ENCODE assay signal across 21 cellular contexts in the genomic region with DNA sequence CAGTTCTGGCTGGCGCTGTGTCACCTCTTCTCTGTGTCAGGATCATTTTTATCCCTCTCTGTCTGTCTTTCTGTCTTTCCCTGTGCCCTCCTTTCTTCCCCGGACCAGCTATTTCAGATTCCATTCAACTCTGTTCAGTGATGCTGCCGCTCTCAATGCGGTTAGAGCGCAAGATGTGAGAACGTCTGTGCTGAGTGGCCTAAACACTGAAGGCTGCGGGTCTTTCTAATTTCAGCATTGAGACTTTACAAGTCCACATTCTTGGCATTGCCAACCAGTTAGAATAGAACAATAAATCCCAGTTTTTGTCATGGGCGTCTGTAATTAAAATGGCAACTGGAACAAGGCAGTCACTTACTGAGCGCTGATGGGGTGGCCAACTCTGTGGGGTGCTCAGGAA.
DNase-seq lines count a peak whose midpoint lies in the region; ATAC-seq and TF ChIP-seq lines count a peak whose summit lies in the region.
"Had no signal": no experiment of that assay in that cellular context is flagged by ENCODE, and none has a peak within 500 bp of the region (broad histone marks: within the 10 kb centered on the region; RNA-seq: fewer than 3 reads in every experiment).

No MANE protein-coding gene starts in this region.

- H3K36me3 ChIP-seq in neural progenitor cell (no peaks in the 10 kb centered on the region), thoracic aorta (peaks cover 12% of the 10 kb centered on the region)

- peaks cover 43% of the 10 kb centered on the region for H3K36me3 Mint-ChIP-seq in activated CD8-positive, alpha-beta T cell treated with anti-CD3 and anti-CD28 coated beads for 36 hours (ENCODE audit: low read depth)
- H3K36me3 Mint-ChIP-seq in activated CD8-positive, alpha-beta T cell treated with anti-CD3 and anti-CD28 coated beads, Interleukin-2, amount 10 ng/mL, durations not matched to agents 7 days and 5 days (ENCODE audit: low read depth), result peaks cover 43% of the 10 kb centered on the region
- H3K36me3 Mint-ChIP-seq in brain (peaks cover 18% of the 10 kb centered on the region), neural progenitor cell (peaks cover 2% of the 10 kb centered on the region)

- no peaks in the 10 kb centered on the region for H3K9me3 ChIP-seq in neural progenitor cell (ENCODE audit: low read depth)
- H3K9me3 ChIP-seq in thoracic aorta, result no peaks in the 10 kb centered on the region
- H3K9me3 ChIP-seq: BLaER1 treated with 17β-estradiol and CSF1 and Interleukin-3, amounts not matched to agents 10 nM and 100 nM had no signal

- H3K4me2 ChIP-seq in neural progenitor cell, result no peak overlapping the region
- H3K4me2 ChIP-seq: BLaER1 treated with 17β-estradiol and CSF1 and Interleukin-3, amounts not matched to agents 10 nM and 100 nM had no signal

- no peaks in the 10 kb centered on the region for H3K27me3 Mint-ChIP-seq in activated CD8-positive, alpha-beta T cell treated with anti-CD3 and anti-CD28 coated beads for 36 hours
- H3K27me3 Mint-ChIP-seq in activated CD8-positive, alpha-beta T cell treated with anti-CD3 and anti-CD28 coated beads, Interleukin-2, amount 10 ng/mL, durations not matched to agents 7 days and 5 days (ENCODE audit: low read depth), result no peaks in the 10 kb centered on the region
- H3K27me3 Mint-ChIP-seq in brain, result no peaks in the 10 kb centered on the region
- peaks cover 2% of the 10 kb centered on the region for H3K27me3 Mint-ChIP-seq in neural progenitor cell (ENCODE audit: insufficient read depth, low read depth)

- no peak for TF ChIP-seq CTCF in activated CD8-positive, alpha-beta T cell treated with anti-CD3 and anti-CD28 coated beads for 36 hours (IDR thresholded peaks at IDR 0.05)
- TF ChIP-seq CTCF in brain (conservative IDR thresholded peaks at IDR 0.05) (no peak), neural progenitor cell (IDR thresholded peaks at IDR 0.05) (no peak), thoracic aorta (IDR thresholded peaks at IDR 0.05) (no peak)

- H3K4me1 Mint-ChIP-seq in activated CD8-positive, alpha-beta T cell treated with anti-CD3 and anti-CD28 coated beads for 36 hours (ENCODE audit: low read depth), result peaks cover 59% of the 10 kb centered on the region
- peaks cover 44% of the 10 kb centered on the region for H3K4me1 Mint-ChIP-seq in activated CD8-positive, alpha-beta T cell treated with anti-CD3 and anti-CD28 coated beads, Interleukin-2, amount 10 ng/mL, durations not matched to agents 7 days and 5 days (ENCODE audit: low read depth)
- H3K4me1 Mint-ChIP-seq in brain, result peaks cover 30% of the 10 kb centered on the region
- H3K4me1 Mint-ChIP-seq in neural progenitor cell, result peaks cover 25% of the 10 kb centered on the region

- H3K79me2 ChIP-seq in neural progenitor cell (ENCODE audit: low read depth), result no peaks in the 10 kb centered on the region

- H3K27me3 ChIP-seq in neural progenitor cell, result no peaks in the 10 kb centered on the region
- H3K27me3 ChIP-seq in thoracic aorta (replicated peaks; ENCODE audit: insufficient read depth), result no peaks in the 10 kb centered on the region
- H3K27me3 ChIP-seq: BLaER1 treated with 17β-estradiol and CSF1 and Interleukin-3, amounts not matched to agents 10 nM and 100 nM had no signal

- POLR2A ChIA-PET in activated CD8-positive, alpha-beta T cell treated with anti-CD3 and anti-CD28 coated beads for 36 hours (lab: Charles Lee), result interaction anchor here (1.8 to 2.5 kb wide), 2 partner anchors 28 to 71 kb away, joined by 6 to 12 read pairs; no protein-coding TSS in a partner anchor
- POLR2A ChIA-PET in activated CD8-positive, alpha-beta T cell treated with anti-CD3 and anti-CD28 coated beads, Interleukin-2, amount 10 ng/mL, durations not matched to agents 7 days and 5 days (lab: Charles Lee), result no interaction called here

- H3K27ac ChIP-seq in neural progenitor cell (no peak overlapping the region), thoracic aorta (peak overlapping the region; percentile 48 to 62)
- H3K27ac ChIP-seq: BLaER1 treated with 17β-estradiol and CSF1 and Interleukin-3, amounts not matched to agents 10 nM and 100 nM had no signal

- H3K27ac Mint-ChIP-seq in activated CD8-positive, alpha-beta T cell treated with anti-CD3 and anti-CD28 coated beads for 36 hours, result peak overlapping the region; percentile 4
- no peak overlapping the region for H3K27ac Mint-ChIP-seq in activated CD8-positive, alpha-beta T cell treated with anti-CD3 and anti-CD28 coated beads, Interleukin-2, amount 10 ng/mL, durations not matched to agents 7 days and 5 days
- H3K27ac Mint-ChIP-seq in brain, result peak overlapping the region; percentile 1 to 76 (median 32)
- H3K27ac Mint-ChIP-seq in neural progenitor cell, result peak overlapping the region; percentile 10

- ATAC-seq in activated CD8-positive, alpha-beta T cell treated with anti-CD3 and anti-CD28 coated beads for 36 hours, result no peak
- ATAC-seq in activated CD8-positive, alpha-beta T cell treated with anti-CD3 and anti-CD28 coated beads, Interleukin-2, amount 10 ng/mL, durations not matched to agents 7 days and 5 days, result no peak
- ATAC-seq in thoracic aorta (ENCODE audit: insufficient number of reproducible peaks, low FRiP score, low read depth) (no peak), HG03571 (IDR thresholded peaks at IDR 0.05; ENCODE audit: unreplicated experiment) (no peak), HG02571 (IDR thresholded peaks at IDR 0.05; ENCODE audit: unreplicated experiment) (no peak)
- ATAC-seq: GM12878 had no signal

- H3F3A ChIP-seq in neural progenitor cell (ENCODE audit: low read depth), result peaks cover 16% of the 10 kb centered on the region

- no peak overlapping the region for H3K9ac ChIP-seq in neural progenitor cell
- H3K9ac ChIP-seq: BLaER1 treated with 17β-estradiol and CSF1 and Interleukin-3, amounts not matched to agents 10 nM and 100 nM had no signal

- no peak overlapping the region for H2AFZ ChIP-seq in neural progenitor cell (replicated peaks)

- no peaks in the 10 kb centered on the region for H4K20me1 ChIP-seq in neural progenitor cell (ENCODE audit: low read depth)

- peaks cover 24% of the 10 kb centered on the region for H3K4me1 ChIP-seq in neural progenitor cell
- peaks cover 4 to 26% of the 10 kb centered on the region in 2 donors for H3K4me1 ChIP-seq in thoracic aorta (ENCODE audit: control insufficient read depth in 1 of 2, low read depth in 2 of 2)

- H3K4me3 ChIP-seq in neural progenitor cell, result no peak overlapping the region
- H3K4me3 ChIP-seq in thoracic aorta, result no peak overlapping the region
- H3K4me3 ChIP-seq: BLaER1 treated with 17β-estradiol and CSF1 and Interleukin-3, amounts not matched to agents 10 nM and 100 nM; GM12878 had no signal

- no peak overlapping the region for H3K4me3 Mint-ChIP-seq in activated CD8-positive, alpha-beta T cell treated with anti-CD3 and anti-CD28 coated beads for 36 hours
- H3K4me3 Mint-ChIP-seq in activated CD8-positive, alpha-beta T cell treated with anti-CD3 and anti-CD28 coated beads, Interleukin-2, amount 10 ng/mL, durations not matched to agents 7 days and 5 days, result no peak overlapping the region
- H3K4me3 Mint-ChIP-seq in brain (no peak overlapping the region), neural progenitor cell (no peak overlapping the region)

- CTCF ChIA-PET in activated CD8-positive, alpha-beta T cell treated with anti-CD3 and anti-CD28 coated beads for 36 hours (lab: Charles Lee), result no interaction called here
- CTCF ChIA-PET in activated CD8-positive, alpha-beta T cell treated with anti-CD3 and anti-CD28 coated beads, Interleukin-2, amount 10 ng/mL, durations not matched to agents 7 days and 5 days (lab: Charles Lee), result interaction anchor here (0.6 kb wide), 1 partner anchor 230 kb away, joined by 3 read pairs; no protein-coding TSS in a partner anchor

- no peaks in the 10 kb centered on the region for H3K9me3 Mint-ChIP-seq in activated CD8-positive, alpha-beta T cell treated with anti-CD3 and anti-CD28 coated beads for 36 hours
- no peaks in the 10 kb centered on the region for H3K9me3 Mint-ChIP-seq in activated CD8-positive, alpha-beta T cell treated with anti-CD3 and anti-CD28 coated beads, Interleukin-2, amount 10 ng/mL, durations not matched to agents 7 days and 5 days (ENCODE audit: insufficient read depth)
- H3K9me3 Mint-ChIP-seq in brain, result no peaks in the 10 kb centered on the region
- H3K9me3 Mint-ChIP-seq in neural progenitor cell, result no peaks in the 10 kb centered on the region

- DNase-seq in activated CD8-positive, alpha-beta T cell treated with anti-CD3 and anti-CD28 coated beads for 36 hours, result no peak
- no peak for DNase-seq in activated CD8-positive, alpha-beta T cell treated with anti-CD3 and anti-CD28 coated beads, Interleukin-2, amount 10 ng/mL, durations not matched to agents 7 days and 5 days
- DNase-seq in neural progenitor cell (ENCODE audit: low spot score) (no peak), thoracic aorta (ENCODE audit: low spot score) (no peak), NCI-H345 treated with DMSO at 0.1 percent for 48 hours (lab: John Stamatoyannopoulos, UW; ENCODE audit: unreplicated experiment) (no peak)
- DNase-seq: DMS 273 treated with DMSO at 0.1 percent for 48 hours, GDM1, GOT3, IMR-90, Karpas-422, MM.1S, NCI-H1105, NCI-H1694 treated with DMSO at 0.1 percent for 48 hours, NCI-H446, NCI-H69, SHP77 treated with DMSO at 0.1 percent for 48 hours had no signal

- intact Hi-C loops in activated CD8-positive, alpha-beta T cell treated with anti-CD3 and anti-CD28 coated beads for 36 hours (cut with micrococcal nuclease), result no loop called here
